9 cellular contexts compared by ENCODE assay signal in genomic region chr2:171158036-171158789, GRCh38. TPM values are rescaled to one million over a fixed set of nuclear protein-coding genes. Genes with fewer than 3 reads are reported as not detected.
DNase-seq lines count a peak whose midpoint lies in the region; ATAC-seq lines count a peak whose summit lies in the region.
"Had no signal": no experiment of that assay in that cellular context is flagged by ENCODE, and none has a peak within 500 bp of the region (broad histone marks: within the 10 kb centered on the region; RNA-seq: fewer than 3 reads in every experiment).

No MANE protein-coding gene starts in this region.

- H3K4me3 ChIP-seq in BLaER1 (peak overlapping the region; percentile 85), H7 (ENCODE audit: insufficient read depth, low read depth, low read length) (peak overlapping the region; percentile 99), mesenchymal stem cell (ENCODE audit: insufficient read depth in 1 of 2, low read depth in 1 of 2, low read length in 2 of 2) (peak overlapping the region in 1 of 2 experiments; percentile 91)

- 100% methylated on average over 1 of the region's 9 CpGs for WGBS in mesenchymal stem cell

- H2BK5ac ChIP-seq in mesenchymal stem cell (ENCODE audit: low read depth, low read length, poor library complexity, severe bottlenecking): no peak overlapping the region

- peaks cover 64% of the 10 kb centered on the region for H4K20me1 ChIP-seq in BLaER1

- H3K27ac ChIP-seq in BLaER1: peak overlapping the region; percentile 95; the same call in 1 of the 2 replicates
- no peak overlapping the region for H3K27ac ChIP-seq in mesenchymal stem cell (ENCODE audit: low read length, poor library complexity, severe bottlenecking)

- H3K36me3 ChIP-seq in BLaER1 (no peaks in the 10 kb centered on the region), H7 (replicated peaks; ENCODE audit: control insufficient read depth, insufficient read depth, low read length) (no peaks in the 10 kb centered on the region), mesenchymal stem cell (ENCODE audit: control insufficient read depth in 1 of 2, insufficient read depth in 2 of 2, low read depth in 1 of 2, low read length in 2 of 2) (no peaks in the 10 kb centered on the region)

- no peak overlapping the region for H3K27ac Mint-ChIP-seq in activated T-helper 2 cell treated with anti-CD3 and anti-CD28 coated beads, Interferon-gamma antibody, Interleukin-2, Interleukin-4, amounts not matched to agents 10 μg/mL and 5 μg/mL and 100 μg/mL, durations not matched to agents 14 hours and 24 hours and 36 hours

- H3K23ac ChIP-seq in mesenchymal stem cell (ENCODE audit: low read length in 2 of 2): no peak overlapping the region

- no peak overlapping the region for H3K4ac ChIP-seq in mesenchymal stem cell (ENCODE audit: low read depth in 1 of 2, low read length in 2 of 2)

- H3K9me3 Mint-ChIP-seq in activated T-helper 2 cell treated with anti-CD3 and anti-CD28 coated beads, Interferon-gamma antibody, Interleukin-2, Interleukin-4, amounts not matched to agents 10 μg/mL and 5 μg/mL and 100 μg/mL, durations not matched to agents 14 hours and 24 hours and 36 hours: no peaks in the 10 kb centered on the region

- H3K9me3 ChIP-seq in BLaER1: no peaks in the 10 kb centered on the region
- H3K9me3 ChIP-seq in mesenchymal stem cell (ENCODE audit: control insufficient read depth, low read length): no peaks in the 10 kb centered on the region

- peaks cover 12% of the 10 kb centered on the region for H3K36me3 Mint-ChIP-seq in activated T-helper 2 cell treated with anti-CD3 and anti-CD28 coated beads, Interferon-gamma antibody, Interleukin-2, Interleukin-4, amounts not matched to agents 10 μg/mL and 5 μg/mL and 100 μg/mL, durations not matched to agents 14 hours and 24 hours and 36 hours (ENCODE audit: low read depth)

- H3K27me3 Mint-ChIP-seq in activated T-helper 2 cell treated with anti-CD3 and anti-CD28 coated beads, Interferon-gamma antibody, Interleukin-2, Interleukin-4, amounts not matched to agents 10 μg/mL and 5 μg/mL and 100 μg/mL, durations not matched to agents 14 hours and 24 hours and 36 hours (ENCODE audit: low read depth): no peaks in the 10 kb centered on the region

- no peak for ATAC-seq in HG02623 (IDR thresholded peaks at IDR 0.05; ENCODE audit: unreplicated experiment)

- H3K27me3 ChIP-seq in BLaER1 (no peaks in the 10 kb centered on the region), H7 (ENCODE audit: control insufficient read depth, insufficient read depth, low read length) (no peaks in the 10 kb centered on the region), mesenchymal stem cell (ENCODE audit: control insufficient read depth in 1 of 2, insufficient read depth in 1 of 2, low read length in 2 of 2) (no peaks in the 10 kb centered on the region)

- intact Hi-C loops in activated T-helper 2 cell treated with anti-CD3 and anti-CD28 coated beads, Interferon-gamma antibody, Interleukin-2, Interleukin-4, amounts not matched to agents 10 μg/mL and 5 μg/mL and 100 μg/mL, durations not matched to agents 14 hours and 24 hours and 36 hours (cut with micrococcal nuclease): loop anchor here (2.0 to 5.0 kb wide), 3 partner anchors 17 to 116 kb away; no protein-coding TSS in a partner anchor

- H2AFZ ChIP-seq in mesenchymal stem cell (ENCODE audit: low read depth, low read length): no peak overlapping the region

- H3K4me1 Mint-ChIP-seq in activated T-helper 2 cell treated with anti-CD3 and anti-CD28 coated beads, Interferon-gamma antibody, Interleukin-2, Interleukin-4, amounts not matched to agents 10 μg/mL and 5 μg/mL and 100 μg/mL, durations not matched to agents 14 hours and 24 hours and 36 hours (ENCODE audit: low read depth): peaks cover 64% of the 10 kb centered on the region

- no peak overlapping the region for H2BK15ac ChIP-seq in mesenchymal stem cell (ENCODE audit: low read depth, poor library complexity, severe bottlenecking)

- no peaks in the 10 kb centered on the region for H3K79me1 ChIP-seq in mesenchymal stem cell (replicated peaks; ENCODE audit: low read length, poor library complexity, severe bottlenecking)

- H2BK120ac ChIP-seq in mesenchymal stem cell (ENCODE audit: low read depth, low read length): no peak overlapping the region

- H3K4me2 ChIP-seq in BLaER1 (peak overlapping the region; percentile 84), mesenchymal stem cell (ENCODE audit: low read length, poor library complexity, severe bottlenecking) (no peak overlapping the region)

- H3K4me1 ChIP-seq in BLaER1 (peaks cover 48% of the 10 kb centered on the region), mesenchymal stem cell (ENCODE audit: control insufficient read depth, insufficient read depth, low read depth, low read length) (no peaks in the 10 kb centered on the region)

- H4K8ac ChIP-seq in mesenchymal stem cell (ENCODE audit: low read length): no peak overlapping the region

- H2BK12ac ChIP-seq in mesenchymal stem cell (ENCODE audit: low read length in 2 of 2): no peak overlapping the region

- peak overlapping the region; percentile 98 for H3K4me3 Mint-ChIP-seq in activated T-helper 2 cell treated with anti-CD3 and anti-CD28 coated beads, Interferon-gamma antibody, Interleukin-2, Interleukin-4, amounts not matched to agents 10 μg/mL and 5 μg/mL and 100 μg/mL, durations not matched to agents 14 hours and 24 hours and 36 hours (ENCODE audit: low read depth)

- H4K91ac ChIP-seq in mesenchymal stem cell (ENCODE audit: low read length): no peak overlapping the region

- no peak overlapping the region for H3K18ac ChIP-seq in mesenchymal stem cell (ENCODE audit: low read depth in 1 of 2, low read length in 2 of 2)

- H3K14ac ChIP-seq in mesenchymal stem cell (ENCODE audit: low read length in 2 of 2): no peak overlapping the region

- DNase-seq in H7 (no peak), mesenchymal stem cell (no peak), T1000 (lab: John Stamatoyannopoulos, UW) (no peak), GF-D8 (lab: John Stamatoyannopoulos, UW) (no peak), NOMO-1 (lab: John Stamatoyannopoulos, UW; ENCODE audit: unreplicated experiment in 2 of 2) (no peak)
- DNase-seq in activated T-helper 2 cell treated with anti-CD3 and anti-CD28 coated beads, Interferon-gamma antibody, Interleukin-2, Interleukin-4, amounts not matched to agents 10 μg/mL and 5 μg/mL and 100 μg/mL, durations not matched to agents 14 hours and 24 hours and 36 hours (ENCODE audit: low spot score): no peak
- DNase-seq: stimulated activated CD8-positive, alpha-beta memory T cell treated with anti-CD3 and anti-CD28 coated beads, Interleukin-4, amount 100 ng/mL, for 48 hours had no signal

- H2AK5ac ChIP-seq in mesenchymal stem cell (ENCODE audit: low read length, severe bottlenecking): no peak overlapping the region

- H3K9ac ChIP-seq in BLaER1 (peak overlapping the region; percentile 93), mesenchymal stem cell (ENCODE audit: low read length) (peak overlapping the region; percentile 94)

RNA-seq across cellular contexts. Expression of gene TLK1, which starts 2.5 kb away (rescaled TPM):
- total RNA-seq in H7 (2014; rRNA removed; shearing (Covaris generic)): 14.1 and 22.6 TPM in 2 replicates
- total RNA-seq in activated T-helper 2 cell treated with anti-CD3 and anti-CD28 coated beads, Interferon-gamma antibody, Interleukin-2, Interleukin-4, amounts not matched to agents 10 μg/mL and 5 μg/mL and 100 μg/mL, durations not matched to agents 14 hours and 24 hours and 36 hours: 81.7 and 86.1 TPM in 2 replicates
- 28.6 TPM for polyA plus RNA-seq in mesenchymal stem cell (2013, experiment 1 of 2)
- polyA plus RNA-seq in mesenchymal stem cell (2013, experiment 2 of 2): 27.2 TPM
